26 cellular contexts compared by ENCODE assay signal in the genomic region with DNA sequence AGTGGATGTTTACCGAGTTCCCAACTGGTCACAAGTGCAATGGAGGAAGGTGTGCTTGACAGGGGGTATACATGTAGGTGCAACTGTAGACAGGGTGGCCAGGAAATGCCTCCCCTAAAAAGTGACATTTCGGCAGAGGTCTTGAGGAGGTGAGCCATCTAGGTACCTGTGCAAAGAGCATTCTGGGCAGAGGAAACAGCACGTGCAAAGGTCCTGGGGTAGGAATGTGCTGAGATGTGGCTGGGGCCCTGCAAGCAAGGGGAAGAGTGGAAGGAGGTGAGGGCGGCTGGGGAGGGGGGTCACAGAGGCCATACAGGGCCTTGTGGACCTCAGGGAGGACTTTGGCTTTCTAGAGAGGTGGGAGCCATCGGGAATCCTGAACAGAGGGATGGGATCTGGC.
"Had no signal": no experiment of that assay in that cellular context is flagged by ENCODE, and none has a peak within 500 bp of the region (broad histone marks: within the 10 kb centered on the region; RNA-seq: fewer than 3 reads in every experiment).

No MANE protein-coding gene starts in this region.

- H3K36me3 Mint-ChIP-seq: stimulated activated naive B cell treated with anti-CD40 and anti-IgM and Interleukin-4, amounts not matched to agents 10 μg/mL and 1 μg/mL and 100 μg/mL, for 72 hours had no signal

- H3K4me3 ChIP-seq: dorsolateral prefrontal cortex, esophagus muscularis mucosa, heart right ventricle, lower lobe of right lung, neural progenitor cell, prostate gland, sigmoid colon, thoracic aorta, transverse colon, upper lobe of right lung, uterus had no signal

- DNase-seq: dorsolateral prefrontal cortex; effector CD4-positive, alpha-beta T cell; foreskin melanocyte; heart right ventricle; hippocampal formation; kidney glomerular epithelial cell; left colon; left ventricle myocardium superior; lower lobe of right lung; right cardiac atrium; sigmoid colon; stimulated activated CD4-positive, alpha-beta T cell treated with anti-CD3 and anti-CD28 coated beads, Interleukin-2, amount 100 ng/mL, for 24 hours; stimulated activated CD4-positive, alpha-beta T cell treated with anti-CD3 and anti-CD28 coated beads, Interleukin-4, amount 100 ng/mL, for 24 hours; stimulated activated naive B cell treated with anti-CD40 and anti-IgM and Interleukin-4, amounts not matched to agents 10 μg/mL and 1 μg/mL and 100 μg/mL, for 72 hours; transverse colon; upper lobe of right lung; uterus had no signal

- H3K9ac ChIP-seq: neural progenitor cell had no signal

- H3K27ac Mint-ChIP-seq: stimulated activated naive B cell treated with anti-CD40 and anti-IgM and Interleukin-4, amounts not matched to agents 10 μg/mL and 1 μg/mL and 100 μg/mL, for 72 hours; stimulated activated naive CD8-positive, alpha-beta T cell treated with anti-CD3 and anti-CD28 coated beads, Interleukin-15, Interleukin-2, amounts not matched to agents 100 ng/mL and 50 ng/mL, for 24 hours had no signal

- H3K4me3 Mint-ChIP-seq: nephron; neural progenitor cell; stimulated activated naive B cell treated with anti-CD40 and anti-IgM and Interleukin-4, amounts not matched to agents 10 μg/mL and 1 μg/mL and 100 μg/mL, for 72 hours; stimulated activated naive CD8-positive, alpha-beta T cell treated with anti-CD3 and anti-CD28 coated beads, Interleukin-15, Interleukin-2, amounts not matched to agents 100 ng/mL and 50 ng/mL, for 24 hours had no signal

- H3K27me3 Mint-ChIP-seq: stimulated activated naive CD8-positive, alpha-beta T cell treated with anti-CD3 and anti-CD28 coated beads, Interleukin-15, Interleukin-2, amounts not matched to agents 100 ng/mL and 50 ng/mL, for 24 hours had no signal

- ATAC-seq: heart right ventricle; left colon; left ventricle myocardium superior; lower lobe of right lung; right cardiac atrium; stimulated activated naive B cell treated with anti-CD40 and anti-IgM and Interleukin-4, amounts not matched to agents 10 μg/mL and 1 μg/mL and 100 μg/mL, for 72 hours; upper lobe of right lung had no signal

- H3K9me3 ChIP-seq: esophagus muscularis mucosa, heart right ventricle, lower lobe of right lung, prostate gland, sigmoid colon, thoracic aorta, transverse colon, upper lobe of right lung, uterus had no signal

- H3K27me3 ChIP-seq: dorsolateral prefrontal cortex, esophagus muscularis mucosa, heart right ventricle, neural progenitor cell, sigmoid colon, transverse colon, upper lobe of right lung, uterus had no signal

- H3K9me3 Mint-ChIP-seq: nephron; neural progenitor cell; stimulated activated naive CD8-positive, alpha-beta T cell treated with anti-CD3 and anti-CD28 coated beads, Interleukin-15, Interleukin-2, amounts not matched to agents 100 ng/mL and 50 ng/mL, for 24 hours had no signal

- H3K27ac ChIP-seq: esophagus muscularis mucosa, heart right ventricle, lower lobe of right lung, neural progenitor cell, prostate gland, sigmoid colon, thoracic aorta, upper lobe of right lung, uterus had no signal

- H3K4me2 ChIP-seq: neural progenitor cell had no signal

- FAIRE-seq: colon, endothelial cell of umbilical vein, islet of Langerhans had no signal

- H2AFZ ChIP-seq: neural progenitor cell had no signal

- H3K4me1 ChIP-seq: neural progenitor cell, prostate gland, upper lobe of right lung, uterus had no signal

- H3K36me3 ChIP-seq: esophagus muscularis mucosa, heart right ventricle, lower lobe of right lung, neural progenitor cell, prostate gland, sigmoid colon, thoracic aorta, transverse colon, upper lobe of right lung, uterus had no signal
